18 cellular contexts compared by ENCODE assay signal in genomic region chr18:59742325-59743111, GRCh38. TPM values are rescaled to one million over a fixed set of nuclear protein-coding genes. Genes with fewer than 3 reads are reported as not detected.
DNase-seq lines count a peak whose midpoint lies in the region; ATAC-seq, FAIRE-seq and TF ChIP-seq lines count a peak whose summit lies in the region.
"Had no signal": no experiment of that assay in that cellular context is flagged by ENCODE, and none has a peak within 500 bp of the region (broad histone marks: within the 10 kb centered on the region; RNA-seq: fewer than 3 reads in every experiment).

No MANE protein-coding gene starts in this region.

- peak overlapping the region; percentile 87 for H3K27ac Mint-ChIP-seq in HFFc6
- no peak overlapping the region for H3K27ac Mint-ChIP-seq in astrocyte (ENCODE audit: unreplicated experiment)
- H3K27ac Mint-ChIP-seq: activated naive CD8-positive, alpha-beta T cell had no signal

- in situ Hi-C loops in GM13976 (cut with MboI; ENCODE audit: low sequenced_read_pairs, unreplicated experiment) (no loop called here), KBM-7 (cut with MboI; ENCODE audit: low pct_unique_long_range_greater_than_20kb, low sequenced_read_pairs) (no loop called here)

- H3K9me3 Mint-ChIP-seq in HFFc6 (peaks cover 10% of the 10 kb centered on the region), astrocyte (ENCODE audit: unreplicated experiment) (peaks cover 8% of the 10 kb centered on the region)

- peaks cover 21% of the 10 kb centered on the region for H3K4me1 ChIP-seq in astrocyte (ENCODE audit: insufficient read depth, low read length)
- H3K4me1 ChIP-seq: colonic mucosa, tibial artery had no signal

- H3K9me3 ChIP-seq in astrocyte (ENCODE audit: insufficient read depth, low read depth, low read length), result no peaks in the 10 kb centered on the region
- H3K9me3 ChIP-seq: colonic mucosa, ovary had no signal

- H3K27me3 ChIP-seq in astrocyte (ENCODE audit: insufficient read depth, low read length), result no peaks in the 10 kb centered on the region
- H3K27me3 ChIP-seq: colonic mucosa, ovary, tibial artery had no signal

- no peak overlapping the region for H3K9ac ChIP-seq in astrocyte (ENCODE audit: low read length)

- no peak overlapping the region for H3K4me3 ChIP-seq in astrocyte (ENCODE audit: insufficient read depth, low read depth, low read length)
- H3K4me3 ChIP-seq: colonic mucosa, ovary, tibial artery had no signal

- peaks cover 21% of the 10 kb centered on the region for H3K36me3 Mint-ChIP-seq in HFFc6 (ENCODE audit: low read depth)
- peaks cover 2% of the 10 kb centered on the region for H3K36me3 Mint-ChIP-seq in astrocyte (ENCODE audit: low read depth, unreplicated experiment)
- H3K36me3 Mint-ChIP-seq: activated naive CD8-positive, alpha-beta T cell had no signal

- no peak for TF ChIP-seq CTCF in HFFc6 (IDR thresholded peaks at IDR 0.05)
- TF ChIP-seq CTCF in astrocyte (IDR thresholded peaks at IDR 0.05; ENCODE audit: insufficient read depth, low read depth, low read length), result no peak
- no peak for TF ChIP-seq CTCF in GM13976 (IDR thresholded peaks at IDR 0.05; ENCODE audit: borderline replicate concordance, control extremely low read depth, extremely low read depth, insufficient read depth, missing control alignments)

- no peaks in the 10 kb centered on the region for H3K27me3 Mint-ChIP-seq in HFFc6 (ENCODE audit: insufficient read depth)
- H3K27me3 Mint-ChIP-seq in astrocyte (ENCODE audit: low read depth, unreplicated experiment), result no peaks in the 10 kb centered on the region

- H3K4me1 Mint-ChIP-seq in HFFc6 (ENCODE audit: low read depth) (peaks cover 65% of the 10 kb centered on the region), astrocyte (ENCODE audit: low read depth, unreplicated experiment) (peaks cover 23% of the 10 kb centered on the region)

- H4K20me1 ChIP-seq in astrocyte (ENCODE audit: insufficient read depth, low read length), result no peaks in the 10 kb centered on the region

- peak; percentile 73 for FAIRE-seq in astrocyte (lab: Jason Lieb, UNC)
- FAIRE-seq: G401.6 had no signal

- H3K4me2 ChIP-seq in astrocyte (ENCODE audit: low read length), result peak overlapping the region; percentile 56

- DNase-seq in AG08395 (ENCODE audit: low spot score) (peak; percentile 65), HFFc6 (peak; percentile 72), astrocyte (ENCODE audit: low read depth) (peak; percentile 80), hepatic stellate cell (ENCODE audit: low spot score) (peak; percentile 8), GM13976 (ENCODE audit: low spot score) (no peak), NCI-H1436 (lab: John Stamatoyannopoulos, UW) (no peak), KBM-7 (no peak)
- DNase-seq: activated T-cell treated with anti-CD3 and anti-CD28 coated beads for 4 hours, colonic mucosa, NCI-H446, ovary, T-helper 1 cell, tibial artery had no signal

- no peak for ATAC-seq in HG03175 (IDR thresholded peaks at IDR 0.05; ENCODE audit: unreplicated experiment)
- ATAC-seq: activated CD4-positive, CD25-positive, alpha-beta regulatory T cell treated with anti-CD3 and anti-CD28 coated beads, Interleukin-2, amount 50 U/mL, for 24 hours had no signal

- H3K36me3 ChIP-seq in astrocyte (ENCODE audit: insufficient read depth, low read length), result no peaks in the 10 kb centered on the region
- H3K36me3 ChIP-seq: colonic mucosa, ovary, tibial artery had no signal

- peak overlapping the region; percentile 35; the same call in 1 of the 2 replicates for H3K4me3 Mint-ChIP-seq in HFFc6
- H3K4me3 Mint-ChIP-seq in astrocyte (ENCODE audit: unreplicated experiment), result no peak overlapping the region
- H3K4me3 Mint-ChIP-seq: activated naive CD8-positive, alpha-beta T cell had no signal

- H3K79me2 ChIP-seq in astrocyte (ENCODE audit: insufficient read depth, low read length), result no peaks in the 10 kb centered on the region

- no peak overlapping the region for H2AFZ ChIP-seq in astrocyte (ENCODE audit: low read depth, low read length)

- peak overlapping the region; percentile 85 for H3K27ac ChIP-seq in astrocyte (ENCODE audit: low read depth, low read length)
- H3K27ac ChIP-seq: colonic mucosa, ovary, tibial artery had no signal

RNA-seq across cellular contexts. Expression of gene CCBE1, which starts 45.3 kb away (rescaled TPM):
- total RNA-seq in HFFc6 (2021; fragmentation: NEBNext Ultra II Directional; extraction: Animal tissue kit (Norgen Biotek cat#: 25700)), result 100 to 1,000 TPM; 161 to 223 (median 206) TPM
- total RNA-seq in astrocyte, result 2.7 and 4.1 TPM in 2 replicates
- total RNA-seq: HT-29 had no signal

Comparison
In these comparisons a context has a peak if more than half of its experiments do, and no peak if none do; other contexts are left out.
1. DNase-seq: peak in AG08395 (single experiment), HFFc6 (single experiment), astrocyte (single experiment) and hepatic stellate cell (single experiment); none in GM13976 (single experiment), NCI-H1436 (single experiment) and KBM-7 (single experiment).
2. RNA of gene CCBE1, which starts 45.3 kb away (total RNA-seq): 161 to 223 TPM in HFFc6; 2.7 to 4.1 TPM in astrocyte; every median in the first group is over 10 times any median in the second.